Comparison of ENCODE assay signal across 21 cellular contexts in genomic region chr4:128837679-128838078, GRCh38. TPM values are rescaled to one million over a fixed set of nuclear protein-coding genes. Genes with fewer than 3 reads are reported as not detected.
DNase-seq lines count a peak whose midpoint lies in the region; ATAC-seq and TF ChIP-seq lines count a peak whose summit lies in the region.
"Had no signal": no experiment of that assay in that cellular context is flagged by ENCODE, and none has a peak within 500 bp of the region (broad histone marks: within the 10 kb centered on the region; RNA-seq: fewer than 3 reads in every experiment).

No MANE protein-coding gene starts in this region.

- H3K36me3 ChIP-seq in MM.1S (replicated peaks; ENCODE audit: insufficient read depth, low read length), result peaks cover 2% of the 10 kb centered on the region; the same call in 1 of the 2 replicates
- H3K36me3 ChIP-seq in naive thymus-derived CD4-positive, alpha-beta T cell (ENCODE audit: control insufficient read depth in 2 of 3, insufficient read depth in 3 of 3, low read length in 3 of 3), result peaks cover 0 to 44% (median 12%) of the 10 kb centered on the region in 3 experiments

- peaks cover 6% of the 10 kb centered on the region; the same call in 1 of the 2 replicates for H3F3A ChIP-seq in MM.1S (ENCODE audit: insufficient read depth, low read length)

- no peak overlapping the region for H3K4me3 ChIP-seq in MM.1S (ENCODE audit: low read length)
- no peak overlapping the region for H3K4me3 ChIP-seq in naive thymus-derived CD4-positive, alpha-beta T cell (ENCODE audit: low read length)
- H3K4me3 ChIP-seq: BLaER1 treated with 17β-estradiol and CSF1 and Interleukin-3, amounts not matched to agents 10 nM and 100 nM; esophagus squamous epithelium; SJSA1 had no signal

- DNase-seq in activated CD4-positive, alpha-beta T cell treated with anti-CD3 and anti-CD28 coated beads for 36 hours, result no peak
- DNase-seq in activated CD4-positive, alpha-beta T cell treated with anti-CD3 and anti-CD28 coated beads for 48 hours, result no peak
- no peak for DNase-seq in MM.1S
- no peak for DNase-seq in naive thymus-derived CD4-positive, alpha-beta T cell
- DNase-seq in NCI-H2029 treated with DMSO at 0.1 percent for 48 hours (lab: John Stamatoyannopoulos, UW), result no peak
- no peak for DNase-seq in NCI-H128 (lab: John Stamatoyannopoulos, UW; ENCODE audit: unreplicated experiment)
- DNase-seq: activated CD4-positive, alpha-beta T cell treated with anti-CD3 and anti-CD28 coated beads for 1 hour; activated naive CD8-positive, alpha-beta T cell treated with anti-CD3 and anti-CD28 coated beads, Interleukin-2, amount 10 ng/mL, durations not matched to agents 7 days and 5 days; DMS79 treated with DMSO at 0.1 percent for 48 hours; esophagus squamous epithelium; NCI-H69; PC-3; stimulated activated CD4-positive, alpha-beta T cell treated with anti-CD3 and anti-CD28 coated beads, Interleukin-12 subunit alpha, Interleukin-12 subunit beta, amount 100 ng/mL, for 4 hours; stimulated activated naive CD8-positive, alpha-beta T cell treated with anti-CD3 and anti-CD28 coated beads, Interleukin-15, Interleukin-2, amounts not matched to agents 100 U/mL and 50 U/mL, for 24 hours; T1000; trophoblast cell had no signal

- TF ChIP-seq CTCF in MM.1S (IDR thresholded peaks at IDR 0.05; ENCODE audit: low read length), result no peak

- no peaks in the 10 kb centered on the region for H3K9me2 ChIP-seq in MM.1S (replicated peaks; ENCODE audit: insufficient read depth, low read length)

- intact Hi-C loops in activated CD4-positive, alpha-beta T cell treated with anti-CD3 and anti-CD28 coated beads for 36 hours (cut with DNase I, micrococcal nuclease), result no loop called here
- intact Hi-C loops in naive thymus-derived CD4-positive, alpha-beta T cell (cut with micrococcal nuclease), result loop anchor here in 1 of 2 donors (2.0 kb wide), 1 partner anchor 15 kb away; no protein-coding TSS in a partner anchor

- peak overlapping the region; percentile 16; the same call in 1 of the 2 replicates for H3K4me2 ChIP-seq in MM.1S (ENCODE audit: low read depth, low read length)
- H3K4me2 ChIP-seq: BLaER1 treated with 17β-estradiol and CSF1 and Interleukin-3, amounts not matched to agents 10 nM and 100 nM had no signal

- H3K4me1 ChIP-seq in MM.1S (ENCODE audit: low read length), result peaks cover 27% of the 10 kb centered on the region
- peaks cover 15 to 26% of the 10 kb centered on the region in 2 donors for H3K4me1 ChIP-seq in naive thymus-derived CD4-positive, alpha-beta T cell (ENCODE audit: control insufficient read depth in 2 of 2, insufficient read depth in 2 of 2, low read length in 2 of 2)
- H3K4me1 ChIP-seq: SJSA1 had no signal

- peaks cover 36% of the 10 kb centered on the region for H4K20me1 ChIP-seq in MM.1S (ENCODE audit: insufficient read depth, low read length)

- H3K9ac ChIP-seq in MM.1S (ENCODE audit: low read length), result no peak overlapping the region
- H3K9ac ChIP-seq: BLaER1 treated with 17β-estradiol and CSF1 and Interleukin-3, amounts not matched to agents 10 nM and 100 nM had no signal

- H2AFZ ChIP-seq in MM.1S (ENCODE audit: low read length), result no peak overlapping the region

- no peak for ATAC-seq in activated CD4-positive, alpha-beta T cell treated with anti-CD3 and anti-CD28 coated beads for 36 hours
- ATAC-seq in GM18520 (IDR thresholded peaks at IDR 0.05; ENCODE audit: unreplicated experiment) (peak; percentile 61), HG03280 (IDR thresholded peaks at IDR 0.05; ENCODE audit: unreplicated experiment) (no peak)
- no peak for ATAC-seq in naive thymus-derived CD4-positive, alpha-beta T cell
- ATAC-seq: PC-3; stimulated activated naive CD8-positive, alpha-beta T cell treated with anti-CD3 and anti-CD28 coated beads, Interleukin-15, Interleukin-2, amounts not matched to agents 100 U/mL and 50 U/mL, for 24 hours had no signal

- no peaks in the 10 kb centered on the region for H3K9me3 ChIP-seq in MM.1S (replicated peaks; ENCODE audit: insufficient read depth, low read length)
- H3K9me3 ChIP-seq in naive thymus-derived CD4-positive, alpha-beta T cell (ENCODE audit: control insufficient read depth in 2 of 3, low read length in 3 of 3), result no peaks in the 10 kb centered on the region
- H3K9me3 ChIP-seq: BLaER1 treated with 17β-estradiol and CSF1 and Interleukin-3, amounts not matched to agents 10 nM and 100 nM; esophagus squamous epithelium; SJSA1 had no signal

- CTCF ChIA-PET in activated CD4-positive, alpha-beta T cell treated with anti-CD3 and anti-CD28 coated beads for 36 hours (lab: Charles Lee), result interaction anchor here (0.8 kb wide), 1 partner anchor 22 kb away, joined by 3 read pairs; no protein-coding TSS in a partner anchor
- CTCF ChIA-PET in naive thymus-derived CD4-positive, alpha-beta T cell (lab: Charles Lee), result no interaction called here

- no peak overlapping the region for H3K4me3 Mint-ChIP-seq in activated CD4-positive, alpha-beta T cell treated with anti-CD3 and anti-CD28 coated beads for 36 hours
- peak overlapping the region in 4 of 10 donors; percentile 3 to 26 (median 17) for H3K4me3 Mint-ChIP-seq in naive thymus-derived CD4-positive, alpha-beta T cell
- H3K4me3 Mint-ChIP-seq: activated naive CD8-positive, alpha-beta T cell treated with anti-CD3 and anti-CD28 coated beads, Interleukin-2, amount 10 ng/mL, durations not matched to agents 7 days and 5 days; nephron had no signal

- H3K27me3 Mint-ChIP-seq in activated CD4-positive, alpha-beta T cell treated with anti-CD3 and anti-CD28 coated beads for 36 hours, result no peaks in the 10 kb centered on the region
- no peaks in the 10 kb centered on the region for H3K27me3 Mint-ChIP-seq in naive thymus-derived CD4-positive, alpha-beta T cell
- H3K27me3 Mint-ChIP-seq: activated naive CD8-positive, alpha-beta T cell treated with anti-CD3 and anti-CD28 coated beads, Interleukin-2, amount 10 ng/mL, durations not matched to agents 7 days and 5 days had no signal

- no peaks in the 10 kb centered on the region for H3K9me3 Mint-ChIP-seq in activated CD4-positive, alpha-beta T cell treated with anti-CD3 and anti-CD28 coated beads for 36 hours (ENCODE audit: low read depth)
- no peaks in the 10 kb centered on the region for H3K9me3 Mint-ChIP-seq in naive thymus-derived CD4-positive, alpha-beta T cell
- H3K9me3 Mint-ChIP-seq: activated naive CD8-positive, alpha-beta T cell treated with anti-CD3 and anti-CD28 coated beads, Interleukin-2, amount 10 ng/mL, durations not matched to agents 7 days and 5 days; nephron had no signal

- peak overlapping the region; percentile 81 for H3K27ac Mint-ChIP-seq in activated CD4-positive, alpha-beta T cell treated with anti-CD3 and anti-CD28 coated beads for 36 hours
- peak overlapping the region in 8 of 9 donors; percentile 8 to 75 (median 28) for H3K27ac Mint-ChIP-seq in naive thymus-derived CD4-positive, alpha-beta T cell
- H3K27ac Mint-ChIP-seq: activated naive CD8-positive, alpha-beta T cell treated with anti-CD3 and anti-CD28 coated beads, Interleukin-2, amount 10 ng/mL, durations not matched to agents 7 days and 5 days had no signal

- H3K27ac ChIP-seq in MM.1S (ENCODE audit: low read length), result 0 out of 2 replicates have a peak overlapping the region, but pooled peaks have one; percentile 4
- H3K27ac ChIP-seq in naive thymus-derived CD4-positive, alpha-beta T cell (ENCODE audit: low read depth, low read length), result no peak overlapping the region
- H3K27ac ChIP-seq: BLaER1 treated with 17β-estradiol and CSF1 and Interleukin-3, amounts not matched to agents 10 nM and 100 nM; esophagus squamous epithelium; SJSA1 had no signal

- H3K36me3 Mint-ChIP-seq in activated CD4-positive, alpha-beta T cell treated with anti-CD3 and anti-CD28 coated beads for 36 hours (ENCODE audit: low read depth), result peaks cover 23% of the 10 kb centered on the region
- peaks cover 2 to 28% (median 8%) of the 10 kb centered on the region in 5 donors for H3K36me3 Mint-ChIP-seq in naive thymus-derived CD4-positive, alpha-beta T cell

- H3K4me1 Mint-ChIP-seq in activated CD4-positive, alpha-beta T cell treated with anti-CD3 and anti-CD28 coated beads for 36 hours, result peaks cover 54% of the 10 kb centered on the region
- H3K4me1 Mint-ChIP-seq in naive thymus-derived CD4-positive, alpha-beta T cell, result peaks cover 40 to 88% (median 73%) of the 10 kb centered on the region in 7 donors

- POLR2A ChIA-PET in activated CD4-positive, alpha-beta T cell treated with anti-CD3 and anti-CD28 coated beads for 36 hours (lab: Charles Lee), result no interaction called here
- POLR2A ChIA-PET in naive thymus-derived CD4-positive, alpha-beta T cell (lab: Charles Lee), result no interaction called here

- H3K27me3 ChIP-seq in MM.1S (replicated peaks; ENCODE audit: insufficient read depth, low read length), result no peaks in the 10 kb centered on the region
- no peaks in the 10 kb centered on the region for H3K27me3 ChIP-seq in naive thymus-derived CD4-positive, alpha-beta T cell (ENCODE audit: control insufficient read depth in 2 of 2, insufficient read depth in 2 of 2, low read length in 2 of 2)
- H3K27me3 ChIP-seq: BLaER1 treated with 17β-estradiol and CSF1 and Interleukin-3, amounts not matched to agents 10 nM and 100 nM; esophagus squamous epithelium; SJSA1 had no signal

- H3K79me2 ChIP-seq in MM.1S (ENCODE audit: low read length), result peaks cover 100% of the 10 kb centered on the region

RNA-seq across cellular contexts. Expression of gene JADE1, which starts 28.2 kb away (rescaled TPM):
- 10 to 100 TPM; 25.5 to 28.4 TPM for total RNA-seq in activated CD4-positive, alpha-beta T cell treated with anti-CD3 and anti-CD28 coated beads for 36 hours
- 10 to 100 TPM; 35.4 to 79.5 (median 62.2) TPM for total RNA-seq in naive thymus-derived CD4-positive, alpha-beta T cell
- 10 to 100 TPM; 34.5 to 55.8 TPM for polyA plus RNA-seq in naive thymus-derived CD4-positive, alpha-beta T cell
